Comparison of ENCODE assay signal across 23 cellular contexts in genomic region chr12:130166306-130166705, GRCh38. TPM values are rescaled to one million over a fixed set of nuclear protein-coding genes. Genes with fewer than 3 reads are reported as not detected.
DNase-seq lines count a peak whose midpoint lies in the region; ATAC-seq, FAIRE-seq and TF ChIP-seq lines count a peak whose summit lies in the region.
"Had no signal": no experiment of that assay in that cellular context is flagged by ENCODE, and none has a peak within 500 bp of the region (broad histone marks: within the 10 kb centered on the region; RNA-seq: fewer than 3 reads in every experiment).

No MANE protein-coding gene starts in this region.

- DNase-seq in H1 (ENCODE audit: low read depth in 1 of 2, low spot score in 2 of 2) (no peak), nephron progenitor cell (no peak), sigmoid colon (peak; percentile 12), T-cell (no peak), NCI-H2029 (lab: John Stamatoyannopoulos, UW) (no peak)
- DNase-seq: ACHN; AML-193; Caco-2; CD4-positive, alpha-beta T cell; GM23248; HFFc6 had no signal

- peaks cover 22 to 25% of the 10 kb centered on the region in 2 experiments for H4K20me1 ChIP-seq in H1 (replicated peaks in 1 of 2; ENCODE audit: control insufficient read depth in 1 of 2, insufficient read depth in 2 of 2, low read length in 2 of 2)

- H3K9me3 Mint-ChIP-seq in nephron progenitor cell (no peaks in the 10 kb centered on the region), T-cell (no peaks in the 10 kb centered on the region)
- H3K9me3 Mint-ChIP-seq: CD4-positive, alpha-beta T cell had no signal

- intact Hi-C loops in sigmoid colon (cut with DNase I) = no loop called here

- H3K4me3 Mint-ChIP-seq in nephron progenitor cell (peak overlapping the region; percentile 91), T-cell (no peak overlapping the region)
- H3K4me3 Mint-ChIP-seq: CD4-positive, alpha-beta T cell; HFFc6 had no signal

- H2BK5ac ChIP-seq in H1 (ENCODE audit: low read depth, low read length) = no peak overlapping the region

- H3K36me3 Mint-ChIP-seq in nephron progenitor cell (ENCODE audit: low read depth) (no peaks in the 10 kb centered on the region), T-cell (no peaks in the 10 kb centered on the region)

- CTCF ChIA-PET in H1 (lab: Charles Lee; ENCODE audit: partially characterized antibody) = interaction anchor here (0.6 to 2.0 kb wide), 4 partner anchors 10 to 80 kb away, joined by 3 to 8 read pairs (median 3); no protein-coding TSS in a partner anchor
- CTCF ChIA-PET in T-cell (lab: Charles Lee) = no interaction called here

- no peaks in the 10 kb centered on the region; the same call in 1 of the 2 replicates for H3K79me1 ChIP-seq in H1 (ENCODE audit: low read depth, low read length)

- H3K9me3 ChIP-seq in H1 (ENCODE audit: insufficient read depth in 2 of 2, low read depth in 1 of 2, low read length in 1 of 2) (no peaks in the 10 kb centered on the region; a peak in 1 of 4 replicates), sigmoid colon (no peaks in the 10 kb centered on the region)
- H3K9me3 ChIP-seq: Caco-2 had no signal

- TF ChIP-seq RAD21 in H1 (IDR thresholded peaks at IDR 0.05 in 1 of 2, conservative IDR thresholded peaks at IDR 0.05 in 1 of 2; ENCODE audit: low read depth in 2 of 2, low read length in 2 of 2) = no peak

- H2BK15ac ChIP-seq in H1 (ENCODE audit: low read length) = no peak overlapping the region

- H4K91ac ChIP-seq in H1 (replicated peaks; ENCODE audit: insufficient read length, low read length) = no peak overlapping the region

- H3K27ac ChIP-seq in H1 (ENCODE audit: low read depth, low read length) (no peak overlapping the region), sigmoid colon (no peak overlapping the region)
- H3K27ac ChIP-seq: C4-2B, GM23248, HL-60 had no signal

- H3K4me1 ChIP-seq in H1 (replicated peaks in 1 of 4; ENCODE audit: control insufficient read depth in 3 of 4, insufficient read depth in 4 of 4, low read length in 3 of 4) (peaks cover 0 to 22% (median 20%) of the 10 kb centered on the region in 4 experiments; a peak in 6 of 7 replicates), sigmoid colon (peaks cover 0 to 21% (median 19%) of the 10 kb centered on the region in 4 donors)

- H2BK12ac ChIP-seq in H1 (ENCODE audit: low read depth, low read length) = no peak overlapping the region

- peaks cover 9% of the 10 kb centered on the region for H3K27me3 Mint-ChIP-seq in nephron progenitor cell (ENCODE audit: low read depth, poor library complexity)
- peaks cover 46 to 51% of the 10 kb centered on the region in 2 donors for H3K27me3 Mint-ChIP-seq in T-cell

- no peak overlapping the region for H2BK120ac ChIP-seq in H1 (replicated peaks; ENCODE audit: low read depth, low read length)

- peaks cover 80% of the 10 kb centered on the region for H3K4me1 Mint-ChIP-seq in nephron progenitor cell
- peaks cover 0 to 4% (median 4%) of the 10 kb centered on the region in 3 donors for H3K4me1 Mint-ChIP-seq in T-cell

- H2BK20ac ChIP-seq in H1 (ENCODE audit: low read length) = no peak overlapping the region

- no peak overlapping the region for H3K56ac ChIP-seq in H1 (replicated peaks; ENCODE audit: insufficient read length, low read depth, low read length)

- H3K27ac Mint-ChIP-seq in nephron progenitor cell = no peak overlapping the region
- H3K27ac Mint-ChIP-seq in T-cell = no peak overlapping the region
- H3K27ac Mint-ChIP-seq: CD4-positive, alpha-beta T cell; HFFc6 had no signal

- peaks cover 64 to 89% (median 83%) of the 10 kb centered on the region in 4 experiments for H3K27me3 ChIP-seq in H1 (replicated peaks in 1 of 4; ENCODE audit: control insufficient read depth in 3 of 4, extremely low read depth in 1 of 4, insufficient read depth in 3 of 4, low read length in 3 of 4)
- peaks cover 21 to 72% (median 30%) of the 10 kb centered on the region in 3 donors for H3K27me3 ChIP-seq in sigmoid colon

- TF ChIP-seq POLR2A in H1 (IDR thresholded peaks at IDR 0.05; ENCODE audit: control extremely low read depth in 1 of 2, low read depth in 2 of 2, low read length in 2 of 2) = no peak
- TF ChIP-seq POLR2A in sigmoid colon (IDR thresholded peaks at IDR 0.05) = no peak

- H4K8ac ChIP-seq in H1 (ENCODE audit: extremely low read depth, insufficient read depth, low read length) = no peak overlapping the region

- no peak overlapping the region for H4K5ac ChIP-seq in H1 (ENCODE audit: insufficient read length, low read depth, low read length)

- no peak overlapping the region for H3K9ac ChIP-seq in H1 (replicated peaks in 1 of 4; ENCODE audit: extremely low read depth in 1 of 4, low read depth in 3 of 4, low read length in 3 of 4)
- H3K9ac ChIP-seq: GM23248 had no signal

- WGBS in H1 (ENCODE audit: extremely low coverage in 1 of 2, insufficient coverage in 1 of 2, insufficient read length in 1 of 2, insufficient replicate concordance in 2 of 2, low coverage in 1 of 2, low lambda C conversion rate in 2 of 2, missing lambda C conversion rate in 1 of 2), 2 experiments = 83% methylated on average over 2 of the region's 2 CpGs; no CpG with 5 or more reads in 1 of the 2 experiments
- WGBS in sigmoid colon, 2 donors = 52 to 65% methylated on average over 2 of the region's 2 CpGs

- peaks cover 9% of the 10 kb centered on the region; the same call in 1 of the 2 replicates for H3K23me2 ChIP-seq in H1 (ENCODE audit: low read depth, low read length)

- TF ChIP-seq CTCF in H1 (IDR thresholded peaks at IDR 0.05; ENCODE audit: control extremely low read depth in 1 of 3, insufficient read depth in 1 of 3, low read depth in 1 of 3, low read length in 3 of 3) (no peak), nephron progenitor cell (IDR thresholded peaks at IDR 0.05) (no peak), sigmoid colon (IDR thresholded peaks at IDR 0.05) (no peak)

- TF ChIP-seq EP300 in H1 (IDR thresholded peaks at IDR 0.05; ENCODE audit: borderline replicate concordance in 1 of 2, low read depth in 2 of 2, low read length in 2 of 2) (no peak), sigmoid colon (IDR thresholded peaks at IDR 0.05) (no peak)

- H3K4me3 ChIP-seq in H1 (ENCODE audit: extremely low read depth in 1 of 4, insufficient read depth in 2 of 4, low read depth in 3 of 4, low read length in 4 of 4) (no peak overlapping the region), sigmoid colon (no peak overlapping the region)
- H3K4me3 ChIP-seq: GM23248 had no signal

- ATAC-seq in T-cell (replicated peaks in 1 of 4) = no peak
- ATAC-seq in GM21825 (IDR thresholded peaks at IDR 0.05; ENCODE audit: unreplicated experiment) = no peak
- ATAC-seq: HCT116 had no signal

- no peak overlapping the region for H3K14ac ChIP-seq in H1 (ENCODE audit: insufficient read length)

- no peak overlapping the region for H3K23ac ChIP-seq in H1 (ENCODE audit: insufficient read length)

- H3K79me2 ChIP-seq in H1 (ENCODE audit: control insufficient read depth in 1 of 2, insufficient read depth in 2 of 2, low read length in 2 of 2) = no peaks in the 10 kb centered on the region

- no peak for FAIRE-seq in H1 (lab: Jason Lieb, UNC)
- FAIRE-seq: A204.1, D721Med, G401.6, GM12891, GM19239, H54 had no signal

- no peak overlapping the region for H3K18ac ChIP-seq in H1 (ENCODE audit: extremely low read depth, low read length)

- no peak overlapping the region for H2AFZ ChIP-seq in H1 (ENCODE audit: low read length)
- H2AFZ ChIP-seq: GM23248 had no signal

- no peak overlapping the region for H3K4me2 ChIP-seq in H1 (ENCODE audit: insufficient read depth in 1 of 2, low read depth in 2 of 2, low read length in 2 of 2)

- peaks cover 0 to 8% (median 0%) of the 10 kb centered on the region in 4 experiments; a peak in 1 of 8 replicates for H3K36me3 ChIP-seq in H1 (ENCODE audit: control insufficient read depth in 2 of 4, insufficient read depth in 4 of 4, low read length in 3 of 4)
- no peaks in the 10 kb centered on the region for H3K36me3 ChIP-seq in sigmoid colon

- POLR2A ChIA-PET in H1 (lab: Charles Lee; ENCODE audit: partially characterized antibody) = no interaction called here
- POLR2A ChIA-PET in T-cell (lab: Charles Lee) = no interaction called here

- H3K4ac ChIP-seq in H1 (replicated peaks; ENCODE audit: insufficient read length, low read depth, low read length) = no peak overlapping the region

- no peak overlapping the region for H2AK5ac ChIP-seq in H1 (ENCODE audit: low read depth, low read length)

TF ChIP-seq in H1, 55 proteins besides CTCF, POLR2A, EP300 and RAD21:
- TF ChIP-seq SUZ12 (IDR thresholded peaks at IDR 0.05; ENCODE audit: low read length) = peak; percentile 56
- peak; percentile 47 for TF ChIP-seq RNF2 (IDR thresholded peaks at IDR 0.05; ENCODE audit: borderline replicate concordance, low read depth, low read length, missing control alignments, poor library complexity, severe bottlenecking)
- TF ChIP-seq TBP (IDR thresholded peaks at IDR 0.05; ENCODE audit: low read depth, low read length) = no peak

RNA-seq across cellular contexts. Expression of gene FZD10, which starts 4.0 kb away (rescaled TPM):
- total RNA-seq in H1 (2021; fragmentation: NEBNext Ultra II Directional; extraction: Animal tissue kit (Norgen Biotek cat#: 25700)) = 0.36 and 0.60 TPM in 2 replicates
- polyA plus RNA-seq in H1 (2011; rRNA removed) (0.11 and 0.36 TPM in 2 replicates), sigmoid colon (under 1 TPM in 2 of 3 donors, not detected in 1; 0.13 to 0.60 TPM)
- polyA plus RNA-seq in H1 (2011; cell fraction: cytosol; rRNA removed) = 0.32 TPM
- 0.58 TPM for polyA plus RNA-seq in H1 (2011; cell fraction: nucleus; rRNA removed)
- polyA plus RNA-seq in H1 (2012, experiment 1 of 2) = 0.10 to 0.36 TPM (median 0.24 TPM) in 4 replicates
- 0.20 TPM for polyA plus RNA-seq in H1 (2012, experiment 2 of 2)
- 0.41 TPM for polyA plus RNA-seq in H1 (2013, experiment 1 of 2)
- polyA plus RNA-seq in H1 (2013, experiment 2 of 2) = 0.52 TPM
- 0.32 and 0.34 TPM in 2 replicates for polyA minus RNA-seq in H1 (2011; rRNA and poly(A)+ RNA removed)
- polyA minus RNA-seq in H1 (2011; cell fraction: cytosol; rRNA and poly(A)+ RNA removed) = 0.51 TPM
- 2.1 TPM for polyA minus RNA-seq in H1 (2011; cell fraction: nucleus; rRNA and poly(A)+ RNA removed)
- total RNA-seq in sigmoid colon (1 to 10 TPM in 2 of 4 donors, under 1 TPM in 2; 0.27 to 1.7 (median 0.93) TPM), T-cell (not detected)
- total RNA-seq: CD4-positive, alpha-beta T cell; GM23248; HFFc6; HT1080 had no signal
- polyA plus RNA-seq: BJ, GM23248 had no signal
